19 cellular contexts compared by ENCODE assay signal in genomic region chr6:121767254-121767653, GRCh38.
DNase-seq lines count a peak whose midpoint lies in the region; ATAC-seq and TF ChIP-seq lines count a peak whose summit lies in the region.
"Had no signal": no experiment of that assay in that cellular context is flagged by ENCODE, and none has a peak within 500 bp of the region (broad histone marks: within the 10 kb centered on the region; RNA-seq: fewer than 3 reads in every experiment).

No MANE protein-coding gene starts in this region.

- H2AFZ ChIP-seq in GM23338 (peak overlapping the region; percentile 12), mesenchymal stem cell (ENCODE audit: low read depth, low read length) (no peak overlapping the region)

- H3K4me2 ChIP-seq in GM23338 = no peak overlapping the region
- H3K4me2 ChIP-seq in mesenchymal stem cell (ENCODE audit: low read length, poor library complexity, severe bottlenecking) = no peak overlapping the region
- H3K4me2 ChIP-seq: BLaER1, KMS-11 had no signal

- H2BK15ac ChIP-seq in mesenchymal stem cell (ENCODE audit: low read depth, poor library complexity, severe bottlenecking) = no peak overlapping the region

- H3K36me3 Mint-ChIP-seq in GM23338 (ENCODE audit: low read depth) = no peaks in the 10 kb centered on the region
- H3K36me3 Mint-ChIP-seq: CD8-positive, alpha-beta memory T cell had no signal

- no peak overlapping the region for H2BK120ac ChIP-seq in mesenchymal stem cell (ENCODE audit: low read depth, low read length)

- H3F3A ChIP-seq in GM23338 (replicated peaks; ENCODE audit: low read depth) = no peaks in the 10 kb centered on the region

- H3K9ac ChIP-seq in mesenchymal stem cell (ENCODE audit: low read length) = peak overlapping the region; percentile 18
- H3K9ac ChIP-seq: BLaER1, KMS-11 had no signal

- no peak overlapping the region for H2AK5ac ChIP-seq in mesenchymal stem cell (ENCODE audit: low read length, severe bottlenecking)

- no peaks in the 10 kb centered on the region for H4K20me1 ChIP-seq in GM23338 (replicated peaks; ENCODE audit: insufficient read depth)
- H4K20me1 ChIP-seq: BLaER1 had no signal

- no peaks in the 10 kb centered on the region for H3K36me3 ChIP-seq in GM23338 (ENCODE audit: insufficient read depth)
- no peaks in the 10 kb centered on the region for H3K36me3 ChIP-seq in mesenchymal stem cell (ENCODE audit: control insufficient read depth in 1 of 2, insufficient read depth in 2 of 2, low read depth in 1 of 2, low read length in 2 of 2)
- H3K36me3 ChIP-seq in thoracic aorta = no peaks in the 10 kb centered on the region
- H3K36me3 ChIP-seq: BLaER1, MG63, Peyer's patch had no signal

- H3K4me1 Mint-ChIP-seq in GM23338 = no peaks in the 10 kb centered on the region
- peaks cover 17% of the 10 kb centered on the region for H3K4me1 Mint-ChIP-seq in stimulated activated naive CD8-positive, alpha-beta T cell treated with anti-CD3 and anti-CD28 coated beads, Interleukin-15, amount 100 ng/mL, for 72 hours
- H3K4me1 Mint-ChIP-seq: CD8-positive, alpha-beta memory T cell; H9 had no signal

- no peak overlapping the region for H3K18ac ChIP-seq in mesenchymal stem cell (ENCODE audit: low read depth in 1 of 2, low read length in 2 of 2)

- H3K9me2 ChIP-seq in GM23338 (ENCODE audit: insufficient read depth) = no peaks in the 10 kb centered on the region; the same call in 1 of the 2 replicates

- H3K4me3 Mint-ChIP-seq in GM23338 = no peak overlapping the region
- H3K4me3 Mint-ChIP-seq in stimulated activated naive CD8-positive, alpha-beta T cell treated with anti-CD3 and anti-CD28 coated beads, Interleukin-15, amount 100 ng/mL, for 72 hours = no peak overlapping the region
- H3K4me3 Mint-ChIP-seq: CD8-positive, alpha-beta memory T cell; H9 had no signal

- H3K4me1 ChIP-seq in GM23338 (ENCODE audit: insufficient read depth) = no peaks in the 10 kb centered on the region
- H3K4me1 ChIP-seq in mesenchymal stem cell (ENCODE audit: control insufficient read depth, insufficient read depth, low read depth, low read length) = no peaks in the 10 kb centered on the region
- peaks cover 5 to 20% of the 10 kb centered on the region in 2 donors for H3K4me1 ChIP-seq in thoracic aorta (ENCODE audit: control insufficient read depth in 1 of 2, low read depth in 2 of 2)
- H3K4me1 ChIP-seq: BLaER1, Peyer's patch had no signal

- H3K27ac Mint-ChIP-seq in GM23338 = no peak overlapping the region
- no peak overlapping the region for H3K27ac Mint-ChIP-seq in stimulated activated naive CD8-positive, alpha-beta T cell treated with anti-CD3 and anti-CD28 coated beads, Interleukin-15, amount 100 ng/mL, for 72 hours
- H3K27ac Mint-ChIP-seq: CD8-positive, alpha-beta memory T cell; H9 had no signal

- H3K27ac ChIP-seq in GM23338 (ENCODE audit: low read depth) (no peak overlapping the region), mesenchymal stem cell (ENCODE audit: low read length, poor library complexity, severe bottlenecking) (no peak overlapping the region), thoracic aorta (peak overlapping the region; percentile 64 to 66)
- H3K27ac ChIP-seq: BLaER1, KMS-11 had no signal

- no peaks in the 10 kb centered on the region for H3K27me3 ChIP-seq in GM23338 (ENCODE audit: insufficient read depth)
- H3K27me3 ChIP-seq in mesenchymal stem cell (ENCODE audit: control insufficient read depth in 1 of 2, insufficient read depth in 1 of 2, low read length in 2 of 2) = no peaks in the 10 kb centered on the region
- no peaks in the 10 kb centered on the region for H3K27me3 ChIP-seq in thoracic aorta (replicated peaks; ENCODE audit: insufficient read depth)
- H3K27me3 ChIP-seq: BLaER1, MG63, Peyer's patch had no signal

- H3K9me3 ChIP-seq in mesenchymal stem cell (ENCODE audit: control insufficient read depth, low read length) (peaks cover 3% of the 10 kb centered on the region), thoracic aorta (no peaks in the 10 kb centered on the region)
- H3K9me3 ChIP-seq: MG63, Peyer's patch had no signal

- no peak overlapping the region for H3K23ac ChIP-seq in mesenchymal stem cell (ENCODE audit: low read length in 2 of 2)

- no peaks in the 10 kb centered on the region for H3K79me1 ChIP-seq in mesenchymal stem cell (replicated peaks; ENCODE audit: low read length, poor library complexity, severe bottlenecking)

- H2BK12ac ChIP-seq in mesenchymal stem cell (ENCODE audit: low read length in 2 of 2) = no peak overlapping the region

- no peak overlapping the region for H4K91ac ChIP-seq in mesenchymal stem cell (ENCODE audit: low read length)

- H3K4me3 ChIP-seq in GM23338 (no peak overlapping the region), mesenchymal stem cell (ENCODE audit: insufficient read depth in 1 of 2, low read depth in 1 of 2, low read length in 2 of 2) (peak overlapping the region in 1 of 2 experiments; percentile 3), thoracic aorta (peak overlapping the region; percentile 18)
- H3K4me3 ChIP-seq: BLaER1, MG63, Peyer's patch had no signal

- no peak overlapping the region for H4K8ac ChIP-seq in mesenchymal stem cell (ENCODE audit: low read length)

- ATAC-seq in GM23338 (no peak), thoracic aorta (ENCODE audit: insufficient number of reproducible peaks, low FRiP score, low read depth) (peak; percentile 39), GM19351 (IDR thresholded peaks at IDR 0.05; ENCODE audit: unreplicated experiment) (no peak)
- ATAC-seq in stimulated activated naive CD8-positive, alpha-beta T cell treated with anti-CD3 and anti-CD28 coated beads, Interleukin-15, amount 100 ng/mL, for 72 hours = no peak

- H3K4ac ChIP-seq in mesenchymal stem cell (ENCODE audit: low read depth in 1 of 2, low read length in 2 of 2) = no peak overlapping the region

- peaks cover 2% of the 10 kb centered on the region for H3K27me3 Mint-ChIP-seq in GM23338 (ENCODE audit: insufficient read depth, low read depth, poor library complexity)
- no peaks in the 10 kb centered on the region for H3K27me3 Mint-ChIP-seq in stimulated activated naive CD8-positive, alpha-beta T cell treated with anti-CD3 and anti-CD28 coated beads, Interleukin-15, amount 100 ng/mL, for 72 hours
- H3K27me3 Mint-ChIP-seq: CD8-positive, alpha-beta memory T cell had no signal

- no peaks in the 10 kb centered on the region for H3K9me3 Mint-ChIP-seq in GM23338
- peaks cover 9% of the 10 kb centered on the region in 2 donors for H3K9me3 Mint-ChIP-seq in stimulated activated naive CD8-positive, alpha-beta T cell treated with anti-CD3 and anti-CD28 coated beads, Interleukin-15, amount 100 ng/mL, for 72 hours
- H3K9me3 Mint-ChIP-seq: H9 had no signal

- TF ChIP-seq CTCF in GM23338 (conservative IDR thresholded peaks at IDR 0.05; ENCODE audit: low read depth in 2 of 2) (no peak), thoracic aorta (IDR thresholded peaks at IDR 0.05) (no peak)

- H3K79me2 ChIP-seq in GM23338 (replicated peaks; ENCODE audit: insufficient read depth) = no peaks in the 10 kb centered on the region

- WGBS in mesenchymal stem cell = 63% methylated on average over 2 of the region's 2 CpGs

- DNase-seq in GM23338 (ENCODE audit: low spot score) (no peak), astrocyte of the hippocampus (ENCODE audit: low read depth, low spot score) (peak; percentile 3), mesenchymal stem cell (no peak), thoracic aorta (ENCODE audit: low spot score) (no peak), DMS 273 treated with DMSO at 0.1 percent for 48 hours (lab: John Stamatoyannopoulos, UW) (no peak)
- no peak for DNase-seq in stimulated activated naive CD8-positive, alpha-beta T cell treated with anti-CD3 and anti-CD28 coated beads, Interleukin-15, amount 100 ng/mL, for 72 hours
- DNase-seq: CD8-positive, alpha-beta memory T cell; EL; H9; MG63; NCI-H1092 treated with DMSO at 0.1 percent for 48 hours; NCI-H187; NCI-H446 treated with DMSO at 0.1 percent for 48 hours; NCI-H82; Peyer's patch; SHP77 had no signal

- no peak overlapping the region for H3K14ac ChIP-seq in mesenchymal stem cell (ENCODE audit: low read length in 2 of 2)

- H2BK5ac ChIP-seq in mesenchymal stem cell (ENCODE audit: low read depth, low read length, poor library complexity, severe bottlenecking) = no peak overlapping the region

TF ChIP-seq in GM23338, 12 proteins besides CTCF, POLR2A, EP300 and RAD21 (continues in another document):
- TF ChIP-seq ZNF331 (CRISPR knock-in tag; IDR thresholded peaks at IDR 0.05; ENCODE audit: low read depth) = no peak
- TF ChIP-seq, protein P1, sequence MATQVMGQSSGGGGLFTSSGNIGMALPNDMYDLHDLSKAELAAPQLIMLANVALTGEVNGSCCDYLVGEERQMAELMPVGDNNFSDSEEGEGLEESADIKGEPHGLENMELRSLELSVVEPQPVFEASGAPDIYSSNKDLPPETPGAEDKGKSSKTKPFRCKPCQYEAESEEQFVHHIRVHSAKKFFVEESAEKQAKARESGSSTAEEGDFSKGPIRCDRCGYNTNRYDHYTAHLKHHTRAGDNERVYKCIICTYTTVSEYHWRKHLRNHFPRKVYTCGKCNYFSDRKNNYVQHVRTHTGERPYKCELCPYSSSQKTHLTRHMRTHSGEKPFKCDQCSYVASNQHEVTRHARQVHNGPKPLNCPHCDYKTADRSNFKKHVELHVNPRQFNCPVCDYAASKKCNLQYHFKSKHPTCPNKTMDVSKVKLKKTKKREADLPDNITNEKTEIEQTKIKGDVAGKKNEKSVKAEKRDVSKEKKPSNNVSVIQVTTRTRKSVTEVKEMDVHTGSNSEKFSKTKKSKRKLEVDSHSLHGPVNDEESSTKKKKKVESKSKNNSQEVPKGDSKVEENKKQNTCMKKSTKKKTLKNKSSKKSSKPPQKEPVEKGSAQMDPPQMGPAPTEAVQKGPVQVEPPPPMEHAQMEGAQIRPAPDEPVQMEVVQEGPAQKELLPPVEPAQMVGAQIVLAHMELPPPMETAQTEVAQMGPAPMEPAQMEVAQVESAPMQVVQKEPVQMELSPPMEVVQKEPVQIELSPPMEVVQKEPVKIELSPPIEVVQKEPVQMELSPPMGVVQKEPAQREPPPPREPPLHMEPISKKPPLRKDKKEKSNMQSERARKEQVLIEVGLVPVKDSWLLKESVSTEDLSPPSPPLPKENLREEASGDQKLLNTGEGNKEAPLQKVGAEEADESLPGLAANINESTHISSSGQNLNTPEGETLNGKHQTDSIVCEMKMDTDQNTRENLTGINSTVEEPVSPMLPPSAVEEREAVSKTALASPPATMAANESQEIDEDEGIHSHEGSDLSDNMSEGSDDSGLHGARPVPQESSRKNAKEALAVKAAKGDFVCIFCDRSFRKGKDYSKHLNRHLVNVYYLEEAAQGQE (IDR thresholded peaks at IDR 0.05; ENCODE audit: unreplicated experiment) = no peak
- no peak for TF ChIP-seq ETS1 (IDR thresholded peaks at IDR 0.05)
- TF ChIP-seq EZH2 (IDR thresholded peaks at IDR 0.05; ENCODE audit: low read depth, unreplicated experiment) = no peak

Comparison
In these comparisons a context has a peak if more than half of its experiments do, and no peak if none do; other contexts are left out.
1. H3K27ac ChIP-seq: peak in thoracic aorta (2 of 2); none in GM23338 (single experiment) and mesenchymal stem cell (single experiment).